In genomic region chr4:152594981-152595916, GRCh38 we compare ENCODE assay signal across 12 cellular contexts. TPM values are rescaled to one million over a fixed set of nuclear protein-coding genes. Genes with fewer than 3 reads are reported as not detected.
DNase-seq lines count a peak whose midpoint lies in the region; ATAC-seq lines count a peak whose summit lies in the region.
"Had no signal": no experiment of that assay in that cellular context is flagged by ENCODE, and none has a peak within 500 bp of the region (broad histone marks: within the 10 kb centered on the region; RNA-seq: fewer than 3 reads in every experiment).

No MANE protein-coding gene starts in this region.

- no peak overlapping the region for H3K4me3 Mint-ChIP-seq in stimulated activated naive B cell treated with anti-CD40 and anti-IgM and Interleukin-4, amounts not matched to agents 10 μg/mL and 1 μg/mL and 100 μg/mL, for 72 hours
- H3K4me3 Mint-ChIP-seq in activated T-helper 2 cell treated with anti-CD3 and anti-CD28 coated beads, Interferon-gamma antibody, Interleukin-2, Interleukin-4, amounts not matched to agents 10 μg/mL and 5 μg/mL and 100 μg/mL, durations not matched to agents 14 hours and 24 hours and 36 hours (ENCODE audit: low read depth) = no peak overlapping the region
- H3K4me3 Mint-ChIP-seq: GM23338 had no signal

- intact Hi-C loops in activated T-helper 2 cell treated with anti-CD3 and anti-CD28 coated beads, Interferon-gamma antibody, Interleukin-2, Interleukin-4, amounts not matched to agents 10 μg/mL and 5 μg/mL and 100 μg/mL, durations not matched to agents 14 hours and 24 hours and 36 hours (cut with micrococcal nuclease) = no loop called here

- peak; percentile 81 for ATAC-seq in HG03108 (IDR thresholded peaks at IDR 0.05; ENCODE audit: unreplicated experiment)
- peak; percentile 75 to 77 for ATAC-seq in stimulated activated naive B cell treated with anti-CD40 and anti-IgM and Interleukin-4, amounts not matched to agents 10 μg/mL and 1 μg/mL and 100 μg/mL, for 72 hours (replicated peaks)
- ATAC-seq in activated CD4-positive, CD25-positive, alpha-beta regulatory T cell treated with anti-CD3 and anti-CD28 coated beads, Interleukin-2, amount 50 U/mL, for 24 hours = no peak
- ATAC-seq: GM23338 had no signal

- H3K27me3 Mint-ChIP-seq in stimulated activated naive B cell treated with anti-CD40 and anti-IgM and Interleukin-4, amounts not matched to agents 10 μg/mL and 1 μg/mL and 100 μg/mL, for 72 hours = peaks cover 12 to 14% of the 10 kb centered on the region in 2 donors
- H3K27me3 Mint-ChIP-seq in activated T-helper 2 cell treated with anti-CD3 and anti-CD28 coated beads, Interferon-gamma antibody, Interleukin-2, Interleukin-4, amounts not matched to agents 10 μg/mL and 5 μg/mL and 100 μg/mL, durations not matched to agents 14 hours and 24 hours and 36 hours (ENCODE audit: low read depth) = peaks cover 8% of the 10 kb centered on the region

- peaks cover 10 to 21% of the 10 kb centered on the region in 2 donors for H3K4me1 Mint-ChIP-seq in stimulated activated naive B cell treated with anti-CD40 and anti-IgM and Interleukin-4, amounts not matched to agents 10 μg/mL and 1 μg/mL and 100 μg/mL, for 72 hours
- peaks cover 9% of the 10 kb centered on the region for H3K4me1 Mint-ChIP-seq in activated T-helper 2 cell treated with anti-CD3 and anti-CD28 coated beads, Interferon-gamma antibody, Interleukin-2, Interleukin-4, amounts not matched to agents 10 μg/mL and 5 μg/mL and 100 μg/mL, durations not matched to agents 14 hours and 24 hours and 36 hours (ENCODE audit: low read depth)

- no peak overlapping the region for H3K27ac Mint-ChIP-seq in stimulated activated naive B cell treated with anti-CD40 and anti-IgM and Interleukin-4, amounts not matched to agents 10 μg/mL and 1 μg/mL and 100 μg/mL, for 72 hours
- H3K27ac Mint-ChIP-seq in activated T-helper 2 cell treated with anti-CD3 and anti-CD28 coated beads, Interferon-gamma antibody, Interleukin-2, Interleukin-4, amounts not matched to agents 10 μg/mL and 5 μg/mL and 100 μg/mL, durations not matched to agents 14 hours and 24 hours and 36 hours = no peak overlapping the region
- H3K27ac Mint-ChIP-seq: GM23338 had no signal

- no peaks in the 10 kb centered on the region for H3K9me3 Mint-ChIP-seq in stimulated activated naive B cell treated with anti-CD40 and anti-IgM and Interleukin-4, amounts not matched to agents 10 μg/mL and 1 μg/mL and 100 μg/mL, for 72 hours
- H3K9me3 Mint-ChIP-seq in activated T-helper 2 cell treated with anti-CD3 and anti-CD28 coated beads, Interferon-gamma antibody, Interleukin-2, Interleukin-4, amounts not matched to agents 10 μg/mL and 5 μg/mL and 100 μg/mL, durations not matched to agents 14 hours and 24 hours and 36 hours = no peaks in the 10 kb centered on the region
- H3K9me3 Mint-ChIP-seq: GM23338 had no signal

- DNase-seq in NCI-H1417 (lab: John Stamatoyannopoulos, UW) (peak in 2 of 3 experiments; percentile 49 to 84), NCI-H1417 treated with DMSO at 0.1 percent for 48 hours (lab: John Stamatoyannopoulos, UW) (no peak), NCI-H345 treated with DMSO at 0.1 percent for 48 hours (lab: John Stamatoyannopoulos, UW; ENCODE audit: unreplicated experiment) (peak; percentile 26), hepatic stellate cell (ENCODE audit: low spot score) (no peak)
- no peak for DNase-seq in stimulated activated naive B cell treated with anti-CD40 and anti-IgM and Interleukin-4, amounts not matched to agents 10 μg/mL and 1 μg/mL and 100 μg/mL, for 72 hours
- no peak for DNase-seq in activated T-helper 2 cell treated with anti-CD3 and anti-CD28 coated beads, Interferon-gamma antibody, Interleukin-2, Interleukin-4, amounts not matched to agents 10 μg/mL and 5 μg/mL and 100 μg/mL, durations not matched to agents 14 hours and 24 hours and 36 hours (ENCODE audit: low spot score)
- DNase-seq: activated effector memory CD4-positive, alpha-beta T cell treated with Interleukin-2 at 50 U/mL for 16 hours; PC-9; sigmoid colon had no signal

- H3K36me3 Mint-ChIP-seq in stimulated activated naive B cell treated with anti-CD40 and anti-IgM and Interleukin-4, amounts not matched to agents 10 μg/mL and 1 μg/mL and 100 μg/mL, for 72 hours = no peaks in the 10 kb centered on the region
- no peaks in the 10 kb centered on the region for H3K36me3 Mint-ChIP-seq in activated T-helper 2 cell treated with anti-CD3 and anti-CD28 coated beads, Interferon-gamma antibody, Interleukin-2, Interleukin-4, amounts not matched to agents 10 μg/mL and 5 μg/mL and 100 μg/mL, durations not matched to agents 14 hours and 24 hours and 36 hours (ENCODE audit: low read depth)

RNA-seq across cellular contexts. Expression of gene FBXW7, which starts 59.4 kb away (rescaled TPM):
- 37.8 and 47.3 TPM in 2 replicates for total RNA-seq in activated T-helper 2 cell treated with anti-CD3 and anti-CD28 coated beads, Interferon-gamma antibody, Interleukin-2, Interleukin-4, amounts not matched to agents 10 μg/mL and 5 μg/mL and 100 μg/mL, durations not matched to agents 14 hours and 24 hours and 36 hours

Comparison
In these comparisons a context has a peak if more than half of its experiments do, and no peak if none do; other contexts are left out.
1. DNase-seq: peak in NCI-H1417 (2 of 3) and NCI-H345 treated with DMSO at 0.1 percent for 48 hours (single experiment); none in NCI-H1417 treated with DMSO at 0.1 percent for 48 hours (single experiment), stimulated activated naive B cell treated with anti-CD40 and anti-IgM and Interleukin-4, amounts not matched to agents 10 μg/mL and 1 μg/mL and 100 μg/mL, for 72 hours (single experiment), activated T-helper 2 cell treated with anti-CD3 and anti-CD28 coated beads, Interferon-gamma antibody, Interleukin-2, Interleukin-4, amounts not matched to agents 10 μg/mL and 5 μg/mL and 100 μg/mL, durations not matched to agents 14 hours and 24 hours and 36 hours (single experiment) and hepatic stellate cell (single experiment).
2. ATAC-seq: peak in HG03108 (single experiment) and stimulated activated naive B cell treated with anti-CD40 and anti-IgM and Interleukin-4, amounts not matched to agents 10 μg/mL and 1 μg/mL and 100 μg/mL, for 72 hours (2 of 2); none in activated CD4-positive, CD25-positive, alpha-beta regulatory T cell treated with anti-CD3 and anti-CD28 coated beads, Interleukin-2, amount 50 U/mL, for 24 hours (0 of 2).